In the genomic region with DNA sequence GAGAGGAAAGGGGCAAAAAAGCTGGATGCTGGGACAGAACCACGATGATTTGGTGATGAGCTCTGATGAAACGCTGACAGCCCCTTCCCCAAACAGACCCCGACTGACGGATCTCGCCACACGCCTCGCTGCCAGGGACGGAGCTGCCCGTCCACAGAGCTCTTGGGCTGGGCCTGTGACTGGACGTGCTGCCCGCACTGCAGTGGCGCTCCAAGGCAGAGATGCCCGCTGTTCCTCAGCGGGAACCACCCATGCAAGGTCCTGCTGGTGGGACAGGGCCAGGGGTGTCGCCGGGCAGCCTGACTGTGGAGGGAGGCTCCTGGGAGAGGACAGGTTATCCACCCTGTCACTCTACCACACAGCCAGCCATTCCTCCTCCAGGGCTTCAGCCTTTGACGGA, we compare ENCODE assay signal across 24 cellular contexts.
DNase-seq lines count a peak whose midpoint lies in the region; ATAC-seq, FAIRE-seq and TF ChIP-seq lines count a peak whose summit lies in the region.
"Had no signal": no experiment of that assay in that cellular context is flagged by ENCODE, and none has a peak within 500 bp of the region (broad histone marks: within the 10 kb centered on the region; RNA-seq: fewer than 3 reads in every experiment).

No MANE protein-coding gene starts in this region.

- no peak overlapping the region for H2AFZ ChIP-seq in HepG2 (ENCODE audit: low read length)
- no peak overlapping the region for H2AFZ ChIP-seq in H1 (ENCODE audit: low read length)
- H2AFZ ChIP-seq: GM23338 had no signal

- H3K4ac ChIP-seq in H1 (replicated peaks; ENCODE audit: insufficient read length, low read depth, low read length): no peak overlapping the region

- H2BK20ac ChIP-seq in H1 (ENCODE audit: low read length): no peak overlapping the region

- H2BK12ac ChIP-seq in H1 (ENCODE audit: low read depth, low read length): no peak overlapping the region

- no peak overlapping the region for H2BK15ac ChIP-seq in H1 (ENCODE audit: low read length)

- H3K27ac ChIP-seq in HepG2 (ENCODE audit: extremely low read length, insufficient read depth, low read length) (no peak overlapping the region), right lobe of liver (no peak overlapping the region), H1 (ENCODE audit: low read depth, low read length) (no peak overlapping the region)
- H3K27ac ChIP-seq: 22Rv1, BLaER1, C4-2B had no signal

- TF ChIP-seq EP300 in HepG2 (IDR thresholded peaks at IDR 0.05; ENCODE audit: low read depth in 2 of 2, low read length in 2 of 2): no peak
- no peak for TF ChIP-seq EP300 in HepG2 (CRISPR knock-in tag; IDR thresholded peaks at IDR 0.05; ENCODE audit: borderline replicate concordance)
- no peak for TF ChIP-seq EP300 in H1 (IDR thresholded peaks at IDR 0.05; ENCODE audit: borderline replicate concordance in 1 of 2, low read depth in 2 of 2, low read length in 2 of 2)

- no peak overlapping the region for H3K9ac ChIP-seq in HepG2 (ENCODE audit: insufficient read depth, low read depth, low read length)
- H3K9ac ChIP-seq in H1 (replicated peaks in 1 of 4; ENCODE audit: extremely low read depth in 1 of 4, low read depth in 3 of 4, low read length in 3 of 4): no peak overlapping the region

- peaks cover 3% of the 10 kb centered on the region; the same call in 1 of the 2 replicates for H4K20me1 ChIP-seq in HepG2 (ENCODE audit: insufficient read depth, low read length)
- H4K20me1 ChIP-seq in H1 (replicated peaks in 1 of 2; ENCODE audit: control insufficient read depth in 1 of 2, insufficient read depth in 2 of 2, low read length in 2 of 2): peaks cover 0 to 2% of the 10 kb centered on the region in 2 experiments

- H3K79me1 ChIP-seq in H1 (ENCODE audit: low read depth, low read length): no peaks in the 10 kb centered on the region

- H4K8ac ChIP-seq in H1 (ENCODE audit: extremely low read depth, insufficient read depth, low read length): no peak overlapping the region

- no peak overlapping the region for H4K91ac ChIP-seq in H1 (replicated peaks; ENCODE audit: insufficient read length, low read length)

- TF ChIP-seq RAD21 in HepG2 (CRISPR knock-in tag; IDR thresholded peaks at IDR 0.05) (no peak), H1 (IDR thresholded peaks at IDR 0.05 in 1 of 2, conservative IDR thresholded peaks at IDR 0.05 in 1 of 2; ENCODE audit: low read depth in 2 of 2, low read length in 2 of 2) (no peak)

- H2AK5ac ChIP-seq in H1 (ENCODE audit: low read depth, low read length): no peak overlapping the region

- no peak for FAIRE-seq in HepG2 (lab: Jason Lieb, UNC)
- FAIRE-seq in H1 (lab: Jason Lieb, UNC): no peak
- FAIRE-seq: A204.1, D721Med, GM12878, GM19239, H54 had no signal

- H3K36me3 ChIP-seq in HepG2 (replicated peaks in 1 of 2; ENCODE audit: control insufficient read depth in 1 of 2, insufficient read depth in 2 of 2, low read length in 2 of 2): peaks cover 27 to 45% of the 10 kb centered on the region in 2 experiments
- peaks cover 0 to 34% (median 14%) of the 10 kb centered on the region in 4 donors for H3K36me3 ChIP-seq in right lobe of liver
- no peaks in the 10 kb centered on the region; a peak in 1 of 8 replicates for H3K36me3 ChIP-seq in H1 (ENCODE audit: control insufficient read depth in 2 of 4, insufficient read depth in 4 of 4, low read length in 3 of 4)
- H3K36me3 ChIP-seq: HAP-1 had no signal

- H3K4me3 Mint-ChIP-seq in progenitor cell of endocrine pancreas (ENCODE audit: low read depth): no peak overlapping the region
- H3K4me3 Mint-ChIP-seq in activated CD4-positive, alpha-beta T cell treated with anti-CD3 and anti-CD28 coated beads for 36 hours: no peak overlapping the region
- H3K4me3 Mint-ChIP-seq: B cell; CD4-positive, CD25-positive, alpha-beta regulatory T cell; CD8-positive, alpha-beta T cell; GM23338; HFFc6 had no signal

- ATAC-seq in HepG2: no peak
- no peak for ATAC-seq in right lobe of liver
- ATAC-seq in HG03442 (IDR thresholded peaks at IDR 0.05; ENCODE audit: unreplicated experiment): no peak
- ATAC-seq in activated CD4-positive, alpha-beta T cell treated with anti-CD3 and anti-CD28 coated beads for 36 hours: no peak
- ATAC-seq: CD8-positive, alpha-beta T cell; GM12878; GM23338 had no signal

- no peak for TF ChIP-seq POLR2A in HepG2 (IDR thresholded peaks at IDR 0.05; ENCODE audit: insufficient read depth in 1 of 2, low read depth in 2 of 2, low read length in 2 of 2)
- TF ChIP-seq POLR2A in right lobe of liver (IDR thresholded peaks at IDR 0.05): no peak
- no peak for TF ChIP-seq POLR2A in H1 (IDR thresholded peaks at IDR 0.05; ENCODE audit: control extremely low read depth in 1 of 2, low read depth in 2 of 2, low read length in 2 of 2)

- H3K4me2 ChIP-seq in HepG2 (ENCODE audit: low read depth, low read length): no peak overlapping the region
- H3K4me2 ChIP-seq in H1 (ENCODE audit: insufficient read depth in 1 of 2, low read depth in 2 of 2, low read length in 2 of 2): no peak overlapping the region
- H3K4me2 ChIP-seq: GM23338 had no signal

- DNase-seq in HepG2 (ENCODE audit: low spot score): no peak
- no peak for DNase-seq in right lobe of liver
- no peak for DNase-seq in H1 (ENCODE audit: low read depth in 1 of 2, low spot score in 2 of 2)
- no peak for DNase-seq in progenitor cell of endocrine pancreas (ENCODE audit: low spot score, unreplicated experiment)
- DNase-seq in activated CD4-positive, alpha-beta T cell treated with anti-CD3 and anti-CD28 coated beads for 36 hours: no peak
- DNase-seq: CD4-positive, CD25-positive, alpha-beta regulatory T cell; CD8-positive, alpha-beta T cell; DMS 273 treated with DMSO at 0.1 percent for 48 hours; DMS79; EL; GDM1; HFFc6 had no signal

- peaks cover 2% of the 10 kb centered on the region for H3K4me1 Mint-ChIP-seq in progenitor cell of endocrine pancreas (ENCODE audit: low read depth)
- H3K4me1 Mint-ChIP-seq in activated CD4-positive, alpha-beta T cell treated with anti-CD3 and anti-CD28 coated beads for 36 hours: no peaks in the 10 kb centered on the region
- H3K4me1 Mint-ChIP-seq: B cell; CD4-positive, CD25-positive, alpha-beta regulatory T cell; GM23338 had no signal

- H3K23me2 ChIP-seq in H1 (ENCODE audit: low read depth, low read length): no peaks in the 10 kb centered on the region

- H3K4me3 ChIP-seq in HepG2 (replicated peaks in 1 of 3; ENCODE audit: insufficient read depth in 1 of 3, low read depth in 2 of 3, low read length in 3 of 3) (no peak overlapping the region), right lobe of liver (no peak overlapping the region), H1 (ENCODE audit: extremely low read depth in 1 of 4, insufficient read depth in 2 of 4, low read depth in 3 of 4, low read length in 4 of 4) (no peak overlapping the region)
- H3K4me3 ChIP-seq: BLaER1, GM12878, GM23338, HAP-1 had no signal

- peak overlapping the region; percentile 77 for H3K27ac Mint-ChIP-seq in progenitor cell of endocrine pancreas
- no peak overlapping the region for H3K27ac Mint-ChIP-seq in activated CD4-positive, alpha-beta T cell treated with anti-CD3 and anti-CD28 coated beads for 36 hours
- H3K27ac Mint-ChIP-seq: B cell; CD4-positive, CD25-positive, alpha-beta regulatory T cell; CD8-positive, alpha-beta T cell; GM23338; HFFc6 had no signal

- BruUV-seq in HepG2 (replicated peaks; lab: Mats Ljungman, UMichigan): no TSS peak

- no peak overlapping the region for H3K18ac ChIP-seq in H1 (ENCODE audit: extremely low read depth, low read length)

- no peak overlapping the region for H2BK120ac ChIP-seq in H1 (replicated peaks; ENCODE audit: low read depth, low read length)

- POLR2A ChIA-PET in HepG2 (lab: Yijun Ruan, JAX) (no interaction called here), H1 (lab: Charles Lee; ENCODE audit: partially characterized antibody) (no interaction called here)
- POLR2A ChIA-PET in activated CD4-positive, alpha-beta T cell treated with anti-CD3 and anti-CD28 coated beads for 36 hours (lab: Charles Lee): no interaction called here

- in situ Hi-C loops in HepG2 (cut with HindIII; ENCODE audit: extremely low pct_ligation_motif_present, low pct_unique_long_range_greater_than_20kb): no loop called here

- H3K27me3 Mint-ChIP-seq in progenitor cell of endocrine pancreas: no peaks in the 10 kb centered on the region
- H3K27me3 Mint-ChIP-seq in activated CD4-positive, alpha-beta T cell treated with anti-CD3 and anti-CD28 coated beads for 36 hours: no peaks in the 10 kb centered on the region
- H3K27me3 Mint-ChIP-seq: B cell; CD4-positive, CD25-positive, alpha-beta regulatory T cell had no signal

- CTCF ChIA-PET in HepG2 (lab: Yijun Ruan, JAX; ENCODE audit: low intra/inter-chr PET ratio, low total read pairs) (no interaction called here), H1 (lab: Charles Lee; ENCODE audit: partially characterized antibody) (interaction anchor here (0.6 to 3.6 kb wide), 15 partner anchors 8 to 191 kb away, joined by 3 to 37 read pairs (median 4); no protein-coding TSS in a partner anchor)
- CTCF ChIA-PET in activated CD4-positive, alpha-beta T cell treated with anti-CD3 and anti-CD28 coated beads for 36 hours (lab: Charles Lee): interaction anchor here (1.1 kb wide), 1 partner anchor 12 kb away, joined by 3 read pairs; no protein-coding TSS in a partner anchor

- 0 out of 2 replicates have a peak overlapping the region, but pooled peaks have one; percentile 35 for H2BK5ac ChIP-seq in H1 (ENCODE audit: low read depth, low read length)

- no peak overlapping the region for H3K56ac ChIP-seq in H1 (replicated peaks; ENCODE audit: insufficient read length, low read depth, low read length)

- WGBS in HepG2 (ENCODE audit: low lambda C conversion rate): 86% methylated on average over 8 of the region's 17 CpGs
- 60% methylated on average over 1 of the region's 17 CpGs for WGBS in right lobe of liver (ENCODE audit: insufficient coverage, low coverage, low lambda C conversion rate, missing lambda C conversion rate)
- WGBS in H1 (ENCODE audit: extremely low coverage in 1 of 2, insufficient coverage in 1 of 2, insufficient read length in 1 of 2, insufficient replicate concordance in 2 of 2, low coverage in 1 of 2, low lambda C conversion rate in 2 of 2, missing lambda C conversion rate in 1 of 2), 2 experiments: 89% methylated on average over 16 of the region's 17 CpGs; no CpG with 5 or more reads in 1 of the 2 experiments

- H3K4me1 ChIP-seq in HepG2 (ENCODE audit: insufficient read depth, low read length) (peaks cover 26% of the 10 kb centered on the region), right lobe of liver (no peaks in the 10 kb centered on the region), H1 (replicated peaks in 1 of 4; ENCODE audit: control insufficient read depth in 3 of 4, insufficient read depth in 4 of 4, low read length in 3 of 4) (no peaks in the 10 kb centered on the region; a peak in 1 of 7 replicates)
- H3K4me1 ChIP-seq: HAP-1 had no signal

- intact Hi-C loops in HepG2 (cut with micrococcal nuclease; ENCODE audit: unreplicated experiment): no loop called here
- intact Hi-C loops in right lobe of liver (cut with DNase I): no loop called here
- intact Hi-C loops in activated CD4-positive, alpha-beta T cell treated with anti-CD3 and anti-CD28 coated beads for 36 hours (cut with DNase I, micrococcal nuclease): no loop called here

- H3K14ac ChIP-seq in H1 (ENCODE audit: insufficient read length): no peak overlapping the region

- H3K79me2 ChIP-seq in HepG2 (ENCODE audit: insufficient read depth, low read length): no peaks in the 10 kb centered on the region
- no peaks in the 10 kb centered on the region for H3K79me2 ChIP-seq in H1 (ENCODE audit: control insufficient read depth in 1 of 2, insufficient read depth in 2 of 2, low read length in 2 of 2)

- H4K5ac ChIP-seq in H1 (ENCODE audit: insufficient read length, low read depth, low read length): no peak overlapping the region

- no peak overlapping the region for H3K23ac ChIP-seq in H1 (ENCODE audit: insufficient read length)

- H3K27me3 ChIP-seq in HepG2 (ENCODE audit: control insufficient read depth in 1 of 2, insufficient read depth in 2 of 2, low read length in 2 of 2): no peaks in the 10 kb centered on the region
- H3K27me3 ChIP-seq in right lobe of liver: no peaks in the 10 kb centered on the region
- H3K27me3 ChIP-seq in H1 (replicated peaks in 1 of 4; ENCODE audit: control insufficient read depth in 3 of 4, extremely low read depth in 1 of 4, insufficient read depth in 3 of 4, low read length in 3 of 4): no peaks in the 10 kb centered on the region
- H3K27me3 ChIP-seq: BLaER1 had no signal

- H3K36me3 Mint-ChIP-seq in progenitor cell of endocrine pancreas (ENCODE audit: insufficient read depth): peaks cover 2% of the 10 kb centered on the region
- H3K36me3 Mint-ChIP-seq in activated CD4-positive, alpha-beta T cell treated with anti-CD3 and anti-CD28 coated beads for 36 hours (ENCODE audit: low read depth): no peaks in the 10 kb centered on the region
- H3K36me3 Mint-ChIP-seq: CD4-positive, CD25-positive, alpha-beta regulatory T cell; CD8-positive, alpha-beta T cell had no signal

- H3K9me3 ChIP-seq in HepG2 (ENCODE audit: low read length) (no peaks in the 10 kb centered on the region), right lobe of liver (no peaks in the 10 kb centered on the region), H1 (ENCODE audit: insufficient read depth in 2 of 2, low read depth in 1 of 2, low read length in 1 of 2) (no peaks in the 10 kb centered on the region)
- H3K9me3 ChIP-seq: BLaER1, HAP-1 had no signal

- TF ChIP-seq CTCF in HepG2 (CRISPR knock-in tag; IDR thresholded peaks at IDR 0.05): no peak
- no peak for TF ChIP-seq CTCF in right lobe of liver (IDR thresholded peaks at IDR 0.05)
- no peak for TF ChIP-seq CTCF in H1 (IDR thresholded peaks at IDR 0.05; ENCODE audit: control extremely low read depth in 1 of 3, insufficient read depth in 1 of 3, low read depth in 1 of 3, low read length in 3 of 3)
- TF ChIP-seq CTCF in progenitor cell of endocrine pancreas (IDR thresholded peaks at IDR 0.05; ENCODE audit: unreplicated experiment): no peak

- no peaks in the 10 kb centered on the region for H3K9me3 Mint-ChIP-seq in progenitor cell of endocrine pancreas (ENCODE audit: low read depth)
- no peaks in the 10 kb centered on the region for H3K9me3 Mint-ChIP-seq in activated CD4-positive, alpha-beta T cell treated with anti-CD3 and anti-CD28 coated beads for 36 hours (ENCODE audit: low read depth)
- H3K9me3 Mint-ChIP-seq: CD4-positive, CD25-positive, alpha-beta regulatory T cell; CD8-positive, alpha-beta T cell; GM23338; HFFc6 had no signal
